In the genomic region with DNA sequence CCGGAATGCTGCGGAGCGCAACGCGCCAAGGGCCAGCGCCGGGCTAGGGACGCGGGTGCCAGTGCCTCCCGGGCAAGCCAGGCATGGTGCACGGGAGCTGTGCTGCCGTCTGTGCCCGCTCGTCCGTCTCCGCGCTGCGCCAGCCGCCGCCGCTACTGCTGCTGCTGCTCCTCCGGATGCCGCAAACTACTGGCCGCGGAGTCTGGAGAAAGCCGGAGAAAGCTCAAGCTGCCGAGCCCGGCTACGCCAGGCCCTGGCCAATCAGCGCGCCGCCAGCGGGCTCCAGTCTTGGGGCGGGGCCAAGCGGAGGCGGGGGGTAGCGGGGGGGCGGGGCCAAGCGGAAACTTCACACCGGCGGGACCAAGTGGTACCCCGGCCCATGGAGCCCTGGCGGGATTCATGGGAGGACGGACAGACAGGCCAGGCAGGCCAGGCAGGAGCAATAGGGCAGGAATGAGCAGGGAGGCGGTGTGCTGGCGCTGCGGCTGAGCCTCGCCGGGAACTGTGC, we compare ENCODE assay signal across 9 cellular contexts. TPM values are rescaled to one million over a fixed set of nuclear protein-coding genes. Genes with fewer than 3 reads are reported as not detected.
A peak's percentile ranks its signal among the peaks of the same experiment; 100 is the strongest.
DNase-seq lines count a peak whose midpoint lies in the region; ATAC-seq and TF ChIP-seq lines count a peak whose summit lies in the region.
"Had no signal": no experiment of that assay in that cellular context is flagged by ENCODE, and none has a peak within 500 bp of the region (broad histone marks: within the 10 kb centered on the region; RNA-seq: fewer than 3 reads in every experiment).

PCDH19 (minus strand) TSS at position 191 of the 508 bp plus-strand sequence. CDS start 1,676 bp downstream, outside the sequence.

- H3K4me3 Mint-ChIP-seq in activated naive CD4-positive, alpha-beta T cell treated with anti-CD3 and anti-CD28 coated beads, Interleukin-2, amount 50 U/mL, for 24 hours = peak within 1 kb of the TSS; percentile 76

- no peaks in the 10 kb centered on the region for H3K9me3 Mint-ChIP-seq in activated naive CD4-positive, alpha-beta T cell treated with anti-CD3 and anti-CD28 coated beads, Interleukin-2, amount 50 U/mL, for 24 hours

- no peak for TF ChIP-seq CTCF in heart left ventricle (IDR thresholded peaks at IDR 0.05)
- no peak for TF ChIP-seq CTCF in ovary (IDR thresholded peaks at IDR 0.05)

- no peaks in the 10 kb centered on the region for H3K36me3 Mint-ChIP-seq in activated naive CD4-positive, alpha-beta T cell treated with anti-CD3 and anti-CD28 coated beads, Interleukin-2, amount 50 U/mL, for 24 hours

- intact Hi-C loops in heart left ventricle (cut with DNase I) = loop anchor here in 1 of 10 donors (5.0 kb wide), 1 partner anchor 43 kb away; no protein-coding TSS in a partner anchor
- intact Hi-C loops in ovary (cut with DNase I) = no loop called here
- intact Hi-C loops in aorta (cut with DNase I) = no loop called here

- TF ChIP-seq POLR2A in heart left ventricle (IDR thresholded peaks at IDR 0.05) (peak in 1 of 2 donors; percentile 47), ovary (IDR thresholded peaks at IDR 0.05) (peak; percentile 25)

- H3K4me1 ChIP-seq in heart left ventricle = peaks cover 0 to 16% (median 0%) of the 10 kb centered on the region in 12 donors
- H3K4me1 ChIP-seq in ovary (ENCODE audit: insufficient read depth) = peaks cover 2% of the 10 kb centered on the region
- H3K4me1 ChIP-seq in aorta (ENCODE audit: control insufficient read depth in 1 of 2, insufficient read depth in 2 of 2, low read length in 2 of 2) = no peaks in the 10 kb centered on the region

- WGBS in heart left ventricle, 4 donors = 0 to 32% (median 16%) methylated on average over 12 to 49 of the region's 49 CpGs
- WGBS in ovary, 3 donors = 34 to 36% (median 36%) methylated on average over 39 to 49 of the region's 49 CpGs
- 1 to 30% methylated on average over 49 of the region's 49 CpGs for WGBS in aorta, 2 donors

- no peaks in the 10 kb centered on the region for H3K9me3 ChIP-seq in MG63
- H3K9me3 ChIP-seq in heart left ventricle = no peaks in the 10 kb centered on the region
- H3K9me3 ChIP-seq in ovary = no peaks in the 10 kb centered on the region
- no peaks in the 10 kb centered on the region for H3K9me3 ChIP-seq in aorta (ENCODE audit: control insufficient read depth, low read length)

- no peak for TF ChIP-seq EP300 in ovary (IDR thresholded peaks at IDR 0.05)

- peaks cover 30% of the 10 kb centered on the region for H3K27me3 Mint-ChIP-seq in activated naive CD4-positive, alpha-beta T cell treated with anti-CD3 and anti-CD28 coated beads, Interleukin-2, amount 50 U/mL, for 24 hours

- H3K27me3 ChIP-seq in MG63 (peaks cover 6% of the 10 kb centered on the region), heart left ventricle (peaks cover 0 to 95% (median 13%) of the 10 kb centered on the region in 9 donors), ovary (no peaks in the 10 kb centered on the region), aorta (ENCODE audit: control insufficient read depth in 1 of 2, insufficient read depth in 2 of 2, low read length in 1 of 2) (no peaks in the 10 kb centered on the region)

- ATAC-seq in heart left ventricle = peak in 3 of 4 donors; percentile 80 to 89 (median 88)
- peak; percentile 71 for ATAC-seq in aorta (ENCODE audit: low FRiP score)
- ATAC-seq in GM18867 (IDR thresholded peaks at IDR 0.05; ENCODE audit: unreplicated experiment) = no peak

- DNase-seq in DMS53 treated with DMSO at 0.1 percent for 48 hours (lab: John Stamatoyannopoulos, UW; ENCODE audit: unreplicated experiment) (peak; percentile 65), MG63 (peak; percentile 74), heart left ventricle (peak; percentile 50 to 76 (median 56)), ovary (peak; percentile 51 to 73 (median 68)), aorta (peak; percentile 60 to 82), RPMI8226 (no peak)

- peaks cover 17% of the 10 kb centered on the region for H3K4me1 Mint-ChIP-seq in activated naive CD4-positive, alpha-beta T cell treated with anti-CD3 and anti-CD28 coated beads, Interleukin-2, amount 50 U/mL, for 24 hours

- no peak within 1 kb of the TSS for H3K27ac Mint-ChIP-seq in activated naive CD4-positive, alpha-beta T cell treated with anti-CD3 and anti-CD28 coated beads, Interleukin-2, amount 50 U/mL, for 24 hours

- H3K36me3 ChIP-seq in MG63 = no peaks in the 10 kb centered on the region
- no peaks in the 10 kb centered on the region for H3K36me3 ChIP-seq in heart left ventricle
- H3K36me3 ChIP-seq in ovary = no peaks in the 10 kb centered on the region
- no peaks in the 10 kb centered on the region for H3K36me3 ChIP-seq in aorta (ENCODE audit: control insufficient read depth in 1 of 2, insufficient read depth in 2 of 2, low read length in 1 of 2)

- peak within 1 kb of the TSS; percentile 47 for H3K4me3 ChIP-seq in MG63
- H3K4me3 ChIP-seq in heart left ventricle = peak within 1 kb of the TSS in 11 of 12 donors; percentile 27 to 63 (median 50)
- H3K4me3 ChIP-seq in ovary = peak within 1 kb of the TSS; percentile 28
- peak within 1 kb of the TSS; percentile 0 to 41 for H3K4me3 ChIP-seq in aorta (ENCODE audit: low read length in 2 of 2)

- H3K27ac ChIP-seq in heart left ventricle (no peak within 1 kb of the TSS), ovary (no peak within 1 kb of the TSS), aorta (ENCODE audit: low read depth in 1 of 2, low read length in 2 of 2) (no peak within 1 kb of the TSS)

RNA-seq across cellular contexts. Expression of gene PCDH19, which starts in this region (rescaled TPM):
- total RNA-seq in MG63 (2014; rRNA removed; shearing (Covaris generic); ENCODE audit: low replicate concordance) = not detected in 2 replicates
- total RNA-seq in heart left ventricle = 1 to 10 TPM in 2 of 9 donors, under 1 TPM in 7; 0.21 to 2.2 (median 0.64) TPM
- polyA plus RNA-seq in heart left ventricle = under 1 TPM; 0.15 to 0.26 TPM
- 1 to 10 TPM; 1.2 to 4.4 (median 3.2) TPM for total RNA-seq in ovary
- 1 to 10 TPM; 1.7 to 2.6 TPM for polyA plus RNA-seq in ovary
- 1 to 10 TPM; 4.2 to 4.6 TPM for total RNA-seq in aorta
- polyA plus RNA-seq in aorta = under 1 TPM; 0.10 to 0.13 TPM
- total RNA-seq: HT1080 had no signal

Comparison
In these comparisons a context has a peak if more than half of its experiments do, and no peak if none do; other contexts are left out.
1. Peak in DNase-seq and H3K4me3 ChIP-seq in MG63; RNA of the gene not detected or under 1 TPM.